In genomic region chr22:31604137-31604705, GRCh38 we compare ENCODE assay signal across 15 cellular contexts.
"Had no signal": no experiment of that assay in that cellular context is flagged by ENCODE, and none has a peak within 500 bp of the region (broad histone marks: within the 10 kb centered on the region; RNA-seq: fewer than 3 reads in every experiment).

No MANE protein-coding gene starts in this region.

- DNase-seq: activated CD4-positive, CD25-positive, alpha-beta regulatory T cell treated with anti-CD3 and anti-CD28 coated beads, Interleukin-2, amount 50 U/mL, for 72 hours; activated CD8-positive, alpha-beta memory T cell treated with anti-CD3 and anti-CD28 coated beads for 24 hours; activated gamma-delta T cell; central memory CD4-positive, alpha-beta T cell; cortex of kidney; effector memory CD4-positive, alpha-beta T cell; kidney glomerular epithelial cell; midbrain; naive B cell; nucleus accumbens; SJCRH30; stimulated activated naive CD4-positive, alpha-beta T cell had no signal

- H3K36me3 Mint-ChIP-seq: naive B cell had no signal

- H3K79me2 ChIP-seq: hepatocyte had no signal

- H3K27me3 Mint-ChIP-seq: naive B cell, progenitor cell of endocrine pancreas had no signal

- H3K36me3 ChIP-seq: SJCRH30 had no signal

- H3K4me2 ChIP-seq: hepatocyte had no signal

- H3K27me3 ChIP-seq: hepatocyte, SJCRH30 had no signal

- H3K27ac ChIP-seq: epithelial cell of prostate, SJCRH30 had no signal

- H3K4me1 ChIP-seq: SJCRH30 had no signal

- H3K9me3 Mint-ChIP-seq: naive B cell had no signal

- H3K4me3 Mint-ChIP-seq: naive B cell had no signal

- H3K9me3 ChIP-seq: SJCRH30 had no signal

- H3K27ac Mint-ChIP-seq: progenitor cell of endocrine pancreas had no signal

- H3K4me3 ChIP-seq: hepatocyte, SJCRH30 had no signal

- H2AFZ ChIP-seq: hepatocyte had no signal
